9 cellular contexts compared by ENCODE assay signal in genomic region chr9:129278391-129279237, GRCh38.
A peak's percentile ranks its signal among the peaks of the same experiment; 100 is the strongest.
DNase-seq lines count a peak whose midpoint lies in the region; ATAC-seq, FAIRE-seq and TF ChIP-seq lines count a peak whose summit lies in the region.
"Had no signal": no experiment of that assay in that cellular context is flagged by ENCODE, and none has a peak within 500 bp of the region (broad histone marks: within the 10 kb centered on the region; RNA-seq: fewer than 3 reads in every experiment).

No MANE protein-coding gene starts in this region.

- H3K79me2 ChIP-seq in HCT116 (ENCODE audit: insufficient read depth, low read length), result no peaks in the 10 kb centered on the region

- H3K27me3 ChIP-seq in HCT116 (ENCODE audit: insufficient read depth, low read length), result no peaks in the 10 kb centered on the region
- H3K27me3 ChIP-seq in small intestine (ENCODE audit: control insufficient read depth in 2 of 2, insufficient read depth in 2 of 2, low read length in 2 of 2), result no peaks in the 10 kb centered on the region
- H3K27me3 ChIP-seq: SJSA1 had no signal

- no peaks in the 10 kb centered on the region for H4K20me1 ChIP-seq in HCT116 (ENCODE audit: insufficient read depth)

- no peaks in the 10 kb centered on the region for H3K9me3 ChIP-seq in HCT116 (ENCODE audit: control insufficient read depth in 1 of 2, insufficient read depth in 1 of 2, low read depth in 1 of 2, low read length in 2 of 2)
- H3K9me3 ChIP-seq in small intestine (ENCODE audit: control insufficient read depth, low read depth), result no peaks in the 10 kb centered on the region
- H3K9me3 ChIP-seq: SJSA1 had no signal

- DNase-seq in HCT116 (ENCODE audit: low read depth, low spot score) (peak; percentile 75), NCI-H345 treated with DMSO at 0.1 percent for 48 hours (lab: John Stamatoyannopoulos, UW; ENCODE audit: unreplicated experiment) (peak; percentile 74), small intestine (peak; percentile 31), HUDEP-2 (lab: John Stamatoyannopoulos, UW; ENCODE audit: unreplicated experiment in 76 of 76) (no peak), immature natural killer cell (no peak)
- DNase-seq: effector CD8-positive, alpha-beta T cell had no signal

- no peak overlapping the region for H3K27ac Mint-ChIP-seq in immature natural killer cell

- no peaks in the 10 kb centered on the region for H3K9me2 ChIP-seq in HCT116 (ENCODE audit: insufficient read depth)

- no peak overlapping the region for H3K4me3 Mint-ChIP-seq in immature natural killer cell

- no peaks in the 10 kb centered on the region for H3K36me3 ChIP-seq in HCT116 (ENCODE audit: control insufficient read depth in 1 of 2, insufficient read depth in 2 of 2, low read length in 2 of 2)
- no peaks in the 10 kb centered on the region for H3K36me3 ChIP-seq in small intestine (ENCODE audit: control insufficient read depth in 2 of 2, insufficient read depth in 2 of 2, low read length in 2 of 2)
- H3K36me3 ChIP-seq: SJSA1 had no signal

- H3K9ac ChIP-seq in HCT116 (ENCODE audit: low read length), result peak overlapping the region; percentile 51

- H3K4me3 ChIP-seq in HCT116 (replicated peaks in 1 of 2; ENCODE audit: low read depth in 1 of 2, low read length in 2 of 2), result peak overlapping the region; percentile 24 to 44; a peak in 3 of 4 replicates
- no peak overlapping the region for H3K4me3 ChIP-seq in small intestine (ENCODE audit: low read depth in 1 of 2, low read length in 2 of 2)
- H3K4me3 ChIP-seq: SJSA1 had no signal

- CTCF ChIA-PET in HCT116 (lab: Charles Lee), result interaction anchor here (1.1 kb wide), 1 partner anchor 346 kb away, joined by 3 read pairs; no protein-coding TSS in a partner anchor

- RAD21 ChIA-PET in HCT116 (lab: Charles Lee; ENCODE audit: low non-redundant PET in 1 of 2, low total read pairs in 2 of 2, uncharacterized antibody in 2 of 2, unreplicated experiment in 2 of 2), result interaction anchor here in 1 of 2 experiments (0.6 kb wide), 1 partner anchor 29 kb away, joined by 3 read pairs; no protein-coding TSS in a partner anchor

- H3K27ac ChIP-seq in HCT116 (ENCODE audit: low read depth, low read length), result peak overlapping the region; percentile 65
- H3K27ac ChIP-seq in small intestine (ENCODE audit: low read depth in 1 of 2, low read length in 1 of 2), result no peak overlapping the region
- H3K27ac ChIP-seq: SJSA1 had no signal

- H3K4me1 ChIP-seq in HCT116 (ENCODE audit: control insufficient read depth in 1 of 2, insufficient read depth in 2 of 2, low read length in 2 of 2) (peaks cover 21 to 35% of the 10 kb centered on the region in 2 experiments), small intestine (ENCODE audit: control insufficient read depth in 2 of 2, insufficient read depth in 1 of 2, low read depth in 1 of 2, low read length in 1 of 2) (no peaks in the 10 kb centered on the region)

- H3K36me3 Mint-ChIP-seq in immature natural killer cell, result no peaks in the 10 kb centered on the region

- no peaks in the 10 kb centered on the region for H3K4me1 Mint-ChIP-seq in immature natural killer cell

- 30 to 67% (median 49%) methylated on average over 15 to 16 of the region's 16 CpGs for WGBS in small intestine, 3 donors

- peak overlapping the region; percentile 82 for H2AFZ ChIP-seq in HCT116 (ENCODE audit: low read depth, low read length, poor library complexity, severe bottlenecking)

- intact Hi-C loops in HCT116 (cut with micrococcal nuclease), result loop anchor here (5.0 kb wide), 1 partner anchor 209 kb away; no protein-coding TSS in a partner anchor

- H3K4me2 ChIP-seq in HCT116 (ENCODE audit: low read length), result peak overlapping the region; percentile 76

- FAIRE-seq in small intestine (lab: Jason Lieb, UNC), result no peak

- TF ChIP-seq POLR2A in HCT116 (IDR thresholded peaks at IDR 0.05; ENCODE audit: borderline replicate concordance, extremely low read depth, insufficient read depth, insufficient read length), result peak; percentile 19

- no peaks in the 10 kb centered on the region for H3K9me3 Mint-ChIP-seq in immature natural killer cell

- no peak for TF ChIP-seq RAD21 in HCT116 (IDR thresholded peaks at IDR 0.05; ENCODE audit: low read depth)

- ATAC-seq in HCT116 (peak; percentile 96), esophagus mucosa (peak; percentile 92), HG03521 (IDR thresholded peaks at IDR 0.05; ENCODE audit: unreplicated experiment) (no peak)

- POLR2A ChIA-PET in HCT116 (lab: Charles Lee), result interaction anchor here (0.6 to 1.2 kb wide), 3 partner anchors 56 to 216 kb away, joined by 3 read pairs; no protein-coding TSS in a partner anchor

- BruUV-seq in HCT116 (replicated peaks; lab: Mats Ljungman, UMichigan), result no TSS peak

- peaks cover 4 to 8% (median 7%) of the 10 kb centered on the region in 3 donors for H3K27me3 Mint-ChIP-seq in immature natural killer cell (ENCODE audit: low read depth in 3 of 3)

- TF ChIP-seq CTCF in HCT116 (IDR thresholded peaks at IDR 0.05 in 2 of 3, conservative IDR thresholded peaks at IDR 0.05 in 1 of 3; ENCODE audit: borderline replicate concordance in 1 of 3, insufficient read depth in 1 of 3, low read depth in 2 of 3, low read length in 2 of 3), result no peak

TF ChIP-seq in HCT116, 20 proteins besides CTCF, POLR2A, EP300 and RAD21:
- TF ChIP-seq, protein P1, sequence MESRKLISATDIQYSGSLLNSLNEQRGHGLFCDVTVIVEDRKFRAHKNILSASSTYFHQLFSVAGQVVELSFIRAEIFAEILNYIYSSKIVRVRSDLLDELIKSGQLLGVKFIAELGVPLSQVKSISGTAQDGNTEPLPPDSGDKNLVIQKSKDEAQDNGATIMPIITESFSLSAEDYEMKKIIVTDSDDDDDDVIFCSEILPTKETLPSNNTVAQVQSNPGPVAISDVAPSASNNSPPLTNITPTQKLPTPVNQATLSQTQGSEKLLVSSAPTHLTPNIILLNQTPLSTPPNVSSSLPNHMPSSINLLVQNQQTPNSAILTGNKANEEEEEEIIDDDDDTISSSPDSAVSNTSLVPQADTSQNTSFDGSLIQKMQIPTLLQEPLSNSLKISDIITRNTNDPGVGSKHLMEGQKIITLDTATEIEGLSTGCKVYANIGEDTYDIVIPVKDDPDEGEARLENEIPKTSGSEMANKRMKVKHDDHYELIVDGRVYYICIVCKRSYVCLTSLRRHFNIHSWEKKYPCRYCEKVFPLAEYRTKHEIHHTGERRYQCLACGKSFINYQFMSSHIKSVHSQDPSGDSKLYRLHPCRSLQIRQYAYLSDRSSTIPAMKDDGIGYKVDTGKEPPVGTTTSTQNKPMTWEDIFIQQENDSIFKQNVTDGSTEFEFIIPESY (IDR thresholded peaks at IDR 0.05; ENCODE audit: extremely low read depth, insufficient replicate concordance, low read length), result no peak
- TF ChIP-seq FOSL1 (IDR thresholded peaks at IDR 0.05; ENCODE audit: low read depth) (no peak), POLR2AphosphoS5 (IDR thresholded peaks at IDR 0.05; ENCODE audit: low read depth, low read length) (peak; percentile 58), ZFX (IDR thresholded peaks at IDR 0.05) (0 out of 2 replicates have a peak, but pooled peaks have one; percentile 38), SP1 (IDR thresholded peaks at IDR 0.05; ENCODE audit: low read depth) (peak; percentile 68), ZNF274 (IDR thresholded peaks at IDR 0.05; ENCODE audit: low read depth, low read length) (no peak), EGR1 (IDR thresholded peaks at IDR 0.05; ENCODE audit: low read depth) (peak; percentile 87), YY1 (IDR thresholded peaks at IDR 0.05; ENCODE audit: extremely low read depth, insufficient replicate concordance, low read depth, low read length) (peak; percentile 24)

Comparison
In these comparisons a context has a peak if more than half of its experiments do, and no peak if none do; other contexts are left out.
1. DNase-seq: peak in HCT116 (single experiment), NCI-H345 treated with DMSO at 0.1 percent for 48 hours (single experiment) and small intestine (single experiment); none in HUDEP-2 (0 of 76) and immature natural killer cell (0 of 3).
2. H3K4me3 ChIP-seq: peak in HCT116 (2 of 2); none in small intestine (0 of 2).